ENCODE assay signal across 6 cellular contexts in the genomic region with DNA sequence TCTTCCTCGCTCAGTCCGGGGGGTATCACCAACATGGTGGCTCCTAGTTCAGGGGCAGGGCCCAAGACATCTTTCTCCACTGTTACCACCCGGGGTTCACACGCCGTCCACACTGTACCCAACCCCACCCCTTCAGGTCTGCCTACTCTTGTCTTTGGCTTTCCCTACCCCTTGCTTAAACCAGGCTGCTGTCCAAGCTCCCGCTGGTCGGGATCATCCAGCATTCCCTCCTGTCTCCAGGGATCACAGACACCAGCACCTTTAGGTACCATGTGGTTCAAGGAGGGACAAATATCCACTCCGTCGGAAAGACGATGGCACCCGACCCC. TPM values are rescaled to one million over a fixed set of nuclear protein-coding genes. Genes with fewer than 3 reads are reported as not detected.
DNase-seq lines count a peak whose midpoint lies in the region; ATAC-seq and TF ChIP-seq lines count a peak whose summit lies in the region.

No MANE protein-coding gene starts in this region.

- H3K27ac Mint-ChIP-seq in stimulated activated naive B cell treated with anti-CD40 and anti-IgM and Interleukin-4, amounts not matched to agents 10 μg/mL and 1 μg/mL and 100 μg/mL, for 72 hours, result peak overlapping the region; percentile 98

- no peaks in the 10 kb centered on the region for H3K27me3 Mint-ChIP-seq in stimulated activated naive B cell treated with anti-CD40 and anti-IgM and Interleukin-4, amounts not matched to agents 10 μg/mL and 1 μg/mL and 100 μg/mL, for 72 hours

- DNase-seq in AG08395 (ENCODE audit: low spot score), result peak; percentile 19
- DNase-seq in HL-60 (ENCODE audit: low read depth in 1 of 2, low spot score in 1 of 2), result no peak
- no peak for DNase-seq in stimulated activated naive B cell treated with anti-CD40 and anti-IgM and Interleukin-4, amounts not matched to agents 10 μg/mL and 1 μg/mL and 100 μg/mL, for 72 hours
- DNase-seq in mucosa of gallbladder (ENCODE audit: low spot score), result no peak

- peak overlapping the region; percentile 91 to 99 for H3K4me3 Mint-ChIP-seq in stimulated activated naive B cell treated with anti-CD40 and anti-IgM and Interleukin-4, amounts not matched to agents 10 μg/mL and 1 μg/mL and 100 μg/mL, for 72 hours

- peak overlapping the region; percentile 74 for H3K4me3 ChIP-seq in HL-60 (replicated peaks; ENCODE audit: insufficient read depth, low read length)

- H3K4me1 Mint-ChIP-seq in stimulated activated naive B cell treated with anti-CD40 and anti-IgM and Interleukin-4, amounts not matched to agents 10 μg/mL and 1 μg/mL and 100 μg/mL, for 72 hours, result peaks cover 28 to 51% of the 10 kb centered on the region in 2 donors

- no peak for TF ChIP-seq CTCF in HL-60 (IDR thresholded peaks at IDR 0.05; ENCODE audit: insufficient read depth, low read length)

- H3K36me3 Mint-ChIP-seq in stimulated activated naive B cell treated with anti-CD40 and anti-IgM and Interleukin-4, amounts not matched to agents 10 μg/mL and 1 μg/mL and 100 μg/mL, for 72 hours, result peaks cover 45 to 65% of the 10 kb centered on the region in 2 donors

- peak; percentile 32 for ATAC-seq in esophagus mucosa
- ATAC-seq in stimulated activated naive B cell treated with anti-CD40 and anti-IgM and Interleukin-4, amounts not matched to agents 10 μg/mL and 1 μg/mL and 100 μg/mL, for 72 hours (replicated peaks), result peak in 1 of 2 donors; percentile 3
- no peak for ATAC-seq in activated CD4-positive, CD25-positive, alpha-beta regulatory T cell treated with anti-CD3 and anti-CD28 coated beads, Interleukin-2, amount 50 U/mL, for 24 hours

- no peaks in the 10 kb centered on the region for H3K27me3 ChIP-seq in HL-60 (ENCODE audit: insufficient read depth, poor library complexity, severe bottlenecking)

- H3K9me3 Mint-ChIP-seq in stimulated activated naive B cell treated with anti-CD40 and anti-IgM and Interleukin-4, amounts not matched to agents 10 μg/mL and 1 μg/mL and 100 μg/mL, for 72 hours, result no peaks in the 10 kb centered on the region

- peak overlapping the region; percentile 82 for H3K27ac ChIP-seq in HL-60 (replicated peaks)

RNA-seq across cellular contexts. Expression of a gene that starts 0.4 kb away (rescaled TPM):
- 57.7 TPM for total RNA-seq in esophagus mucosa
- total RNA-seq in mucosa of gallbladder, result 52.1 TPM

RNA-seq across cellular contexts. Expression of a gene that starts 0.6 kb away (rescaled TPM):
- total RNA-seq in esophagus mucosa (31.3 TPM), mucosa of gallbladder (81.3 TPM)

RNA-seq across cellular contexts. Expression of a gene that starts 12.5 kb away (rescaled TPM):
- total RNA-seq in esophagus mucosa, result 36.1 TPM
- 476 TPM for total RNA-seq in mucosa of gallbladder

RNA-seq across cellular contexts. Expression of a gene that starts 13.6 kb away (rescaled TPM):
- total RNA-seq in esophagus mucosa (10.6 TPM), mucosa of gallbladder (27.6 TPM)

RNA-seq across cellular contexts. Expression of a gene that starts 23.5 kb away (rescaled TPM):
- total RNA-seq in esophagus mucosa, result 2.9 TPM
- total RNA-seq in mucosa of gallbladder, result 179 TPM

Comparison
In these comparisons a context has a peak if more than half of its experiments do, and no peak if none do; other contexts are left out.
1. RNA of a gene that starts 12.5 kb away (total RNA-seq): 476 TPM in mucosa of gallbladder (single experiment); 36.1 TPM in esophagus mucosa (single experiment); every median in the first group is over 10 times any median in the second.